Comparison of ENCODE assay signal across 14 cellular contexts in genomic region chr17:73343739-73344454, GRCh38. TPM values are rescaled to one million over a fixed set of nuclear protein-coding genes. Genes with fewer than 3 reads are reported as not detected.
DNase-seq lines count a peak whose midpoint lies in the region; ATAC-seq and TF ChIP-seq lines count a peak whose summit lies in the region.
"Had no signal": no experiment of that assay in that cellular context is flagged by ENCODE, and none has a peak within 500 bp of the region (broad histone marks: within the 10 kb centered on the region; RNA-seq: fewer than 3 reads in every experiment).

No MANE protein-coding gene starts in this region.

- TF ChIP-seq CTCF in Peyer's patch (IDR thresholded peaks at IDR 0.05) (no peak), fibroblast of the aortic adventitia (IDR thresholded peaks at IDR 0.05; ENCODE audit: insufficient read depth, low read length) (no peak), upper lobe of left lung (IDR thresholded peaks at IDR 0.05) (no peak)

- H3K9me3 ChIP-seq in BLaER1 = no peaks in the 10 kb centered on the region
- no peaks in the 10 kb centered on the region for H3K9me3 ChIP-seq in Peyer's patch
- no peaks in the 10 kb centered on the region for H3K9me3 ChIP-seq in trophoblast cell (ENCODE audit: insufficient read depth, low read depth, low read length)
- H3K9me3 ChIP-seq in upper lobe of left lung = no peaks in the 10 kb centered on the region
- no peaks in the 10 kb centered on the region for H3K9me3 ChIP-seq in T-helper 17 cell (ENCODE audit: control insufficient read depth, low read length, poor library complexity, severe bottlenecking)
- H3K9me3 ChIP-seq: neutrophil had no signal

- H3K27me3 ChIP-seq in BLaER1 = no peaks in the 10 kb centered on the region
- H3K27me3 ChIP-seq in Peyer's patch = no peaks in the 10 kb centered on the region
- no peaks in the 10 kb centered on the region for H3K27me3 ChIP-seq in trophoblast cell (ENCODE audit: insufficient read depth, low read length)
- no peaks in the 10 kb centered on the region for H3K27me3 ChIP-seq in upper lobe of left lung
- H3K27me3 ChIP-seq: neutrophil had no signal

- H4K20me1 ChIP-seq in BLaER1 = no peaks in the 10 kb centered on the region

- no peak overlapping the region for H3K23ac ChIP-seq in trophoblast cell (ENCODE audit: low read length)

- peaks cover 16% of the 10 kb centered on the region for H3K4me1 ChIP-seq in BLaER1
- peaks cover 0 to 20% (median 0%) of the 10 kb centered on the region in 4 donors for H3K4me1 ChIP-seq in Peyer's patch
- H3K4me1 ChIP-seq in trophoblast cell (ENCODE audit: control insufficient read depth in 1 of 2, insufficient read depth in 2 of 2, low read length in 2 of 2) = peaks cover 25 to 27% of the 10 kb centered on the region in 2 experiments
- H3K4me1 ChIP-seq in upper lobe of left lung = peaks cover 14 to 23% (median 16%) of the 10 kb centered on the region in 4 donors

- H3K4me3 Mint-ChIP-seq in T-helper 17 cell = no peak overlapping the region
- H3K4me3 Mint-ChIP-seq: activated T-cell treated with anti-CD3 and anti-CD28 coated beads, Interleukin-2, amount 50 U/mL, for 4 hours; CD4-positive, CD25-positive, alpha-beta regulatory T cell; T-helper 2 cell treated with Interferon-gamma antibody and Interleukin-4, amounts not matched to agents 5 μg/mL and 100 μg/mL, for 36 hours had no signal

- H2BK5ac ChIP-seq in trophoblast cell (ENCODE audit: low read depth, low read length, poor library complexity) = no peak overlapping the region

- peak overlapping the region; percentile 24 for H2BK120ac ChIP-seq in trophoblast cell (ENCODE audit: insufficient read depth, low read length, poor library complexity)

- peak overlapping the region; percentile 15 for H2BK12ac ChIP-seq in trophoblast cell (ENCODE audit: low read length)

- peak overlapping the region; percentile 13 for H4K8ac ChIP-seq in trophoblast cell (ENCODE audit: low read depth, low read length)

- no peaks in the 10 kb centered on the region for H3K4me1 Mint-ChIP-seq in T-helper 17 cell
- H3K4me1 Mint-ChIP-seq: CD4-positive, CD25-positive, alpha-beta regulatory T cell had no signal

- no peaks in the 10 kb centered on the region for H3K27me3 Mint-ChIP-seq in T-helper 17 cell

- TF ChIP-seq POLR2A in Peyer's patch (IDR thresholded peaks at IDR 0.05) (no peak), upper lobe of left lung (IDR thresholded peaks at IDR 0.05) (no peak)

- H4K91ac ChIP-seq in trophoblast cell (ENCODE audit: low read depth, low read length) = peak overlapping the region; percentile 74

- peaks cover 1% of the 10 kb centered on the region for H3K79me2 ChIP-seq in trophoblast cell (ENCODE audit: control insufficient read depth, insufficient read depth, low read length, poor library complexity)

- H3K14ac ChIP-seq in trophoblast cell (ENCODE audit: low read length) = peak overlapping the region; percentile 42

- no peak overlapping the region for H3K4me3 ChIP-seq in BLaER1
- H3K4me3 ChIP-seq in Peyer's patch = no peak overlapping the region
- peak overlapping the region; percentile 13 for H3K4me3 ChIP-seq in fibroblast of the aortic adventitia (ENCODE audit: low read depth, low read length)
- H3K4me3 ChIP-seq in trophoblast cell (ENCODE audit: low read depth, low read length) = no peak overlapping the region
- H3K4me3 ChIP-seq in upper lobe of left lung = no peak overlapping the region

- H2AFZ ChIP-seq in trophoblast cell (ENCODE audit: insufficient read depth, low read length, poor library complexity) = no peak overlapping the region

- no peak for TF ChIP-seq EP300 in upper lobe of left lung (IDR thresholded peaks at IDR 0.05)

- ATAC-seq in left lobe of liver (no peak), upper lobe of left lung (ENCODE audit: low FRiP score in 2 of 2) (no peak), T-helper 17 cell (no peak)
- ATAC-seq: activated T-cell treated with anti-CD3 and anti-CD28 coated beads, Interleukin-2, amount 50 U/mL, for 4 hours had no signal

- no peak overlapping the region for H2AK5ac ChIP-seq in trophoblast cell (ENCODE audit: low read length)

- H3K36me3 Mint-ChIP-seq in T-helper 17 cell (ENCODE audit: low read depth) = no peaks in the 10 kb centered on the region
- H3K36me3 Mint-ChIP-seq: CD4-positive, CD25-positive, alpha-beta regulatory T cell had no signal

- no peak for DNase-seq in Peyer's patch
- no peak for DNase-seq in fibroblast of the aortic adventitia (ENCODE audit: low read depth)
- DNase-seq in trophoblast cell = no peak
- no peak for DNase-seq in left lobe of liver (ENCODE audit: low spot score)
- no peak for DNase-seq in upper lobe of left lung
- no peak for DNase-seq in T-helper 17 cell
- DNase-seq in activated T-cell treated with anti-CD3 and anti-CD28 coated beads, Interleukin-2, amount 50 U/mL, for 48 hours = no peak
- DNase-seq: activated T-cell treated with anti-CD3 and anti-CD28 coated beads, Interleukin-2, amount 50 U/mL, for 4 hours; CD4-positive, CD25-positive, alpha-beta regulatory T cell; cerebellar nuclear complex; NCI-H510A had no signal

- WGBS in trophoblast cell (ENCODE audit: extremely low coverage, insufficient coverage, insufficient read length) = no CpG with 5 or more reads among the region's 11 CpGs
- WGBS in upper lobe of left lung, 2 donors = 75 to 79% methylated on average over 9 to 11 of the region's 11 CpGs

- H3K36me3 ChIP-seq in BLaER1 (peaks cover 15% of the 10 kb centered on the region; the same call in 1 of the 2 replicates), Peyer's patch (no peaks in the 10 kb centered on the region), trophoblast cell (ENCODE audit: control insufficient read depth in 1 of 2, insufficient read depth in 2 of 2, low read length in 2 of 2) (no peaks in the 10 kb centered on the region), upper lobe of left lung (no peaks in the 10 kb centered on the region)
- H3K36me3 ChIP-seq: neutrophil had no signal

- H3K9ac ChIP-seq in BLaER1 = no peak overlapping the region
- H3K9ac ChIP-seq in trophoblast cell (ENCODE audit: low read length) = no peak overlapping the region

- H3K4ac ChIP-seq in trophoblast cell (ENCODE audit: low read depth, low read length) = no peak overlapping the region

- peak overlapping the region; percentile 9 for H3K18ac ChIP-seq in trophoblast cell (ENCODE audit: low read length)

- H4K12ac ChIP-seq in trophoblast cell (ENCODE audit: low read depth, low read length) = no peak overlapping the region

- no peak overlapping the region for H3K27ac Mint-ChIP-seq in T-helper 17 cell
- H3K27ac Mint-ChIP-seq: CD4-positive, CD25-positive, alpha-beta regulatory T cell; T-helper 2 cell treated with Interferon-gamma antibody and Interleukin-4, amounts not matched to agents 5 μg/mL and 100 μg/mL, for 36 hours had no signal

- H3K4me2 ChIP-seq in BLaER1 (peak overlapping the region; percentile 49), trophoblast cell (ENCODE audit: low read length) (peak overlapping the region; percentile 51)

- H3K27ac ChIP-seq in BLaER1 (0 out of 2 replicates have a peak overlapping the region, but pooled peaks have one; percentile 28), Peyer's patch (peak overlapping the region; percentile 12 to 80 (median 28)), trophoblast cell (ENCODE audit: low read depth, low read length) (peak overlapping the region; percentile 72), upper lobe of left lung (peak overlapping the region in 2 of 4 donors; percentile 38 to 65)
- H3K27ac ChIP-seq: neutrophil had no signal

- peaks cover 18% of the 10 kb centered on the region for H3K79me1 ChIP-seq in trophoblast cell (ENCODE audit: low read length)

RNA-seq across cellular contexts. Expression of gene CDC42EP4, which starts 32.1 kb away (rescaled TPM):
- total RNA-seq in Peyer's patch = 100 to 1,000 TPM in 2 of 4 donors, 10 to 100 TPM in 2; 33.8 to 127 (median 97.8) TPM
- total RNA-seq in fibroblast of the aortic adventitia (ENCODE audit: low replicate concordance) = 35.5 and 41.8 TPM in 2 replicates
- polyA plus RNA-seq in trophoblast cell (2013) = 31.8 and 33.8 TPM in 2 replicates
- total RNA-seq in left lobe of liver = 35.5 TPM
- total RNA-seq in upper lobe of left lung = 10 to 100 TPM; 28.3 to 65.7 (median 52.9) TPM
- 1 to 10 TPM; 4.0 to 4.1 TPM for total RNA-seq in T-helper 17 cell
